ENCODE assay signal across 8 cellular contexts in the genomic region with DNA sequence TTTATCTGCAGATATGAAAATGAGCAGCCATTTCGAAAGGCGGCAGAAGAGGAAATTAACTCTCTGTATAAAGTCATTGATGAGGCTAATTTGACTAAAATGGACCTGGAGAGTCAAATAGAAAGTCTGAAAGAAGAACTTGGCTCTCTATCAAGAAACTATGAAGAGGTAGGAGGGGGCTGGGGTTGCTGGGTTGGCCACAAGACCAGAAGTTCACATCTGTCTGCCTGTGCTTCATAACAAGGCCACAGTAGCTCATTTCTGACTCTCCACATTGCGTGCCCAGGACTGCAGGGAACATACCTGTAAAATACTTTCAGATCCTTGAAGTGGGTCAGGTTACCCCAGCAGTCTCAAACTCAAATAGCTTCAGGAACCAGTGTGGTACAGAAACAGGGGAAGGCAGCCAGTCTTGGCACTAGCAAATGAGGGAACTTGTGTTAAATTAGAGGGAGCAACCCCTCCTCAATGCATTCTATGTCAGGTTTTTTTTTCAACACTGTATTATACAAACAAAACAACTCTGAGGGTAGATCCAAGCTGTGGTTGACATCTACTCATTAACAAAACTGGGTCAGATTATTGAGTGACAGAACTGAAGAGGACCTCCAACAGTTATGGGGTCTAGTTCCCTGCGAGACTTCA. TPM values are rescaled to one million over a fixed set of nuclear protein-coding genes. Genes with fewer than 3 reads are reported as not detected.
DNase-seq lines count a peak whose midpoint lies in the region; ATAC-seq and TF ChIP-seq lines count a peak whose summit lies in the region.

No MANE protein-coding gene starts in this region.

- no peak for TF ChIP-seq POLR2A in spleen (IDR thresholded peaks at IDR 0.05)

- H3K4me1 ChIP-seq in spleen (peaks cover 6 to 46% (median 26%) of the 10 kb centered on the region in 6 donors), mammary epithelial cell (ENCODE audit: insufficient read depth, low read length) (peaks cover 11% of the 10 kb centered on the region), ascending aorta (no peaks in the 10 kb centered on the region)

- DNase-seq in activated CD4-positive, alpha-beta T cell treated with anti-CD3 and anti-CD28 coated beads for 48 hours = peak; percentile 76
- no peak for DNase-seq in activated CD4-positive, alpha-beta T cell treated with anti-CD3 and anti-CD28 coated beads, Interleukin-2, amount 50 U/mL, for 1 hour
- peak in 3 of 4 experiments; percentile 4 to 28 (median 11) for DNase-seq in activated CD4-positive, CD25-positive, alpha-beta regulatory T cell (lab: John Stamatoyannopoulos, UW)
- peak; percentile 79 for DNase-seq in spleen
- DNase-seq in kidney glomerular epithelial cell (lab: John Stamatoyannopoulos, UW) = no peak
- no peak for DNase-seq in mammary epithelial cell
- no peak for DNase-seq in ascending aorta (ENCODE audit: low spot score in 2 of 2)

- H3K27me3 ChIP-seq in spleen (replicated peaks in 1 of 7) (no peaks in the 10 kb centered on the region), mammary epithelial cell (ENCODE audit: insufficient read depth, low read length) (no peaks in the 10 kb centered on the region), ascending aorta (no peaks in the 10 kb centered on the region)

- H4K20me1 ChIP-seq in mammary epithelial cell (ENCODE audit: insufficient read depth, low read length) = no peaks in the 10 kb centered on the region

- no TSS peak for BruUV-seq in mammary epithelial cell (replicated peaks; lab: Mats Ljungman, UMichigan)

- ATAC-seq in HG03097 (IDR thresholded peaks at IDR 0.05; ENCODE audit: low FRiP score, unreplicated experiment) = peak; percentile 84

- CTCF ChIA-PET in mammary epithelial cell (lab: Charles Lee; ENCODE audit: low non-redundant PET) = no interaction called here

- H3K36me3 ChIP-seq in spleen (no peaks in the 10 kb centered on the region), mammary epithelial cell (ENCODE audit: insufficient read depth, low read length) (no peaks in the 10 kb centered on the region), ascending aorta (no peaks in the 10 kb centered on the region)

- dilution Hi-C loops in mammary epithelial cell (cut with HindIII; ENCODE audit: low sequenced_read_pairs) = no loop called here

- no peaks in the 10 kb centered on the region for H3K79me2 ChIP-seq in mammary epithelial cell (ENCODE audit: insufficient read depth, low read length)

- no peak for TF ChIP-seq CTCF in spleen (IDR thresholded peaks at IDR 0.05 in 8 of 11, conservative IDR thresholded peaks at IDR 0.05 in 3 of 11)
- TF ChIP-seq CTCF in mammary epithelial cell (conservative IDR thresholded peaks at IDR 0.05 in 1 of 2, IDR thresholded peaks at IDR 0.05 in 1 of 2; ENCODE audit: extremely low read depth in 1 of 2, insufficient read depth in 1 of 2, low read depth in 1 of 2, low read length in 2 of 2) = no peak
- no peak for TF ChIP-seq CTCF in ascending aorta (IDR thresholded peaks at IDR 0.05)

- 37 to 60% (median 43%) methylated on average over 4 of the region's 4 CpGs for WGBS in spleen, 5 donors
- WGBS in mammary epithelial cell (ENCODE audit: low coverage, missing lambda C conversion rate) = 58% methylated on average over 4 of the region's 4 CpGs

- intact Hi-C loops in spleen (cut with DNase I; ENCODE audit: low total_unique reads) (no loop called here), mammary epithelial cell (cut with micrococcal nuclease) (no loop called here), ascending aorta (cut with DNase I) (no loop called here)

- H3K4me2 ChIP-seq in mammary epithelial cell (ENCODE audit: insufficient read depth, low read depth, low read length) = no peak overlapping the region

- H2AFZ ChIP-seq in mammary epithelial cell (ENCODE audit: low read depth, low read length) = no peak overlapping the region

- in situ Hi-C loops in mammary epithelial cell (cut with MboI; ENCODE audit: low sequenced_read_pairs in 2 of 2) = loop anchor here in 1 of 2 donors (10.0 kb wide), 1 partner anchor 356 kb away; a partner anchor contains a TSS

- no peak overlapping the region for H3K9ac ChIP-seq in mammary epithelial cell (ENCODE audit: insufficient read depth, low read length)

- H3K9me3 ChIP-seq in spleen = no peaks in the 10 kb centered on the region
- no peaks in the 10 kb centered on the region for H3K9me3 ChIP-seq in mammary epithelial cell (replicated peaks; ENCODE audit: insufficient read depth, low read length)
- H3K9me3 ChIP-seq in ascending aorta = no peaks in the 10 kb centered on the region

- H3K27ac ChIP-seq in spleen = peak overlapping the region in 4 of 8 donors; percentile 41 to 72 (median 54)
- H3K27ac ChIP-seq in mammary epithelial cell (ENCODE audit: insufficient read depth, low read depth, low read length) = no peak overlapping the region
- H3K27ac ChIP-seq in ascending aorta = no peak overlapping the region

- H3K4me3 ChIP-seq in spleen (peak overlapping the region in 1 of 8 donors; percentile 41), mammary epithelial cell (replicated peaks in 1 of 3; ENCODE audit: insufficient read depth in 1 of 3, low read depth in 2 of 3, low read length in 3 of 3) (no peak overlapping the region), ascending aorta (no peak overlapping the region)

RNA-seq across cellular contexts. Expression of a gene that starts 48.7 kb away (rescaled TPM):
- total RNA-seq in spleen (1 to 10 TPM in 6 of 7 donors, not detected in 1; 1.5 to 4.1 (median 2.7) TPM), mammary epithelial cell (not detected), ascending aorta (not detected)
- polyA plus RNA-seq in spleen (10 to 100 TPM in 2 of 3 donors, 1 to 10 TPM in 1; 8.6 to 52.5 (median 15.9) TPM), mammary epithelial cell (not detected)
- not detected for polyA minus RNA-seq in mammary epithelial cell

Comparison
In these comparisons a context has a peak if more than half of its experiments do, and no peak if none do; other contexts are left out.
1. DNase-seq: peak in activated CD4-positive, alpha-beta T cell treated with anti-CD3 and anti-CD28 coated beads for 48 hours (single experiment), activated CD4-positive, CD25-positive, alpha-beta regulatory T cell (3 of 4) and spleen (single experiment); none in activated CD4-positive, alpha-beta T cell treated with anti-CD3 and anti-CD28 coated beads, Interleukin-2, amount 50 U/mL, for 1 hour (single experiment), kidney glomerular epithelial cell (single experiment), mammary epithelial cell (single experiment) and ascending aorta (0 of 2).